ENCODE assay signal across 8 cellular contexts in genomic region chr16:78099372-78100161, GRCh38. TPM values are rescaled to one million over a fixed set of nuclear protein-coding genes. Genes with fewer than 3 reads are reported as not detected.
DNase-seq lines count a peak whose midpoint lies in the region; ATAC-seq, FAIRE-seq and TF ChIP-seq lines count a peak whose summit lies in the region.

WWOX (plus strand) TSS chr16:78099654.

- H3K36me3 ChIP-seq in Caco-2 (ENCODE audit: control insufficient read depth, insufficient read depth, low read length) (no peaks in the 10 kb centered on the region; the same call in 1 of the 2 replicates), H1 (ENCODE audit: control insufficient read depth in 2 of 4, insufficient read depth in 4 of 4, low read length in 3 of 4) (0 out of 8 replicates have a peak, but pooled peaks cover 0 to 4% (median 0%) of the 10 kb centered on the region in 4 experiments), mesendoderm (ENCODE audit: control insufficient read depth, insufficient read depth, low read length) (no peaks in the 10 kb centered on the region)

- H3K4me3 Mint-ChIP-seq in Caco-2 (ENCODE audit: unreplicated experiment), result peak within 1 kb of the TSS; percentile 90

- H3K4ac ChIP-seq in H1 (replicated peaks; ENCODE audit: insufficient read length, low read depth, low read length), result peak within 1 kb of the TSS; percentile 93
- no peak within 1 kb of the TSS for H3K4ac ChIP-seq in mesendoderm (ENCODE audit: low read depth, low read length)

- peak; percentile 97 for TF ChIP-seq CTCF in Caco-2 (IDR thresholded peaks at IDR 0.05; ENCODE audit: insufficient read depth in 1 of 2, low read depth in 1 of 2, low read length in 1 of 2, severe bottlenecking in 1 of 2, unreplicated experiment in 1 of 2)
- TF ChIP-seq CTCF in H1 (IDR thresholded peaks at IDR 0.05; ENCODE audit: control extremely low read depth in 1 of 3, insufficient read depth in 1 of 3, low read depth in 1 of 3, low read length in 3 of 3), result peak; percentile 75 to 91 (median 85)

- TF ChIP-seq RAD21 in H1 (IDR thresholded peaks at IDR 0.05 in 1 of 2, conservative IDR thresholded peaks at IDR 0.05 in 1 of 2; ENCODE audit: low read depth in 2 of 2, low read length in 2 of 2), result peak; percentile 37 to 61; a peak in 3 of 4 replicates

- peaks cover 5% of the 10 kb centered on the region; the same call in 1 of the 2 replicates for H3K23me2 ChIP-seq in H1 (ENCODE audit: low read depth, low read length)

- peaks cover 21% of the 10 kb centered on the region for H3K36me3 Mint-ChIP-seq in Caco-2 (ENCODE audit: insufficient read depth, unreplicated experiment)

- 1% methylated on average over 79 of the region's 83 CpGs; no CpG with 5 or more reads in 1 of the 2 experiments for WGBS in H1 (ENCODE audit: extremely low coverage in 1 of 2, insufficient coverage in 1 of 2, insufficient read length in 1 of 2, insufficient replicate concordance in 2 of 2, low coverage in 1 of 2, low lambda C conversion rate in 2 of 2, missing lambda C conversion rate in 1 of 2), 2 experiments
- WGBS in mesendoderm (ENCODE audit: extremely low coverage, insufficient coverage, low lambda C conversion rate), result no CpG with 5 or more reads among the region's 83 CpGs

- H3K4me3 ChIP-seq in Caco-2 (ENCODE audit: low read depth, low read length) (peak within 1 kb of the TSS; percentile 97), H1 (ENCODE audit: extremely low read depth in 1 of 4, insufficient read depth in 2 of 4, low read depth in 3 of 4, low read length in 4 of 4) (peak within 1 kb of the TSS; percentile 85 to 99 (median 90)), mesendoderm (ENCODE audit: low read length) (peak within 1 kb of the TSS; percentile 76)

- H4K8ac ChIP-seq in H1 (ENCODE audit: extremely low read depth, insufficient read depth, low read length) (peak within 1 kb of the TSS; percentile 93), mesendoderm (ENCODE audit: low read depth, low read length) (no peak within 1 kb of the TSS)

- no peaks in the 10 kb centered on the region for H3K27me3 ChIP-seq in Caco-2 (replicated peaks; ENCODE audit: control insufficient read depth, insufficient read depth, low read length)
- peaks cover 0 to 11% (median 2%) of the 10 kb centered on the region in 4 experiments; a peak in 3 of 7 replicates for H3K27me3 ChIP-seq in H1 (replicated peaks in 1 of 4; ENCODE audit: control insufficient read depth in 3 of 4, extremely low read depth in 1 of 4, insufficient read depth in 3 of 4, low read length in 3 of 4)
- H3K27me3 ChIP-seq in mesendoderm (ENCODE audit: insufficient read depth, low read length, poor library complexity), result no peaks in the 10 kb centered on the region

- peaks cover 1% of the 10 kb centered on the region for H3K27me3 Mint-ChIP-seq in Caco-2 (ENCODE audit: insufficient read depth, unreplicated experiment)

- H3K18ac ChIP-seq in H1 (ENCODE audit: extremely low read depth, low read length) (peak within 1 kb of the TSS; percentile 93), mesendoderm (ENCODE audit: low read length) (peak within 1 kb of the TSS; percentile 29)

- H3K9ac ChIP-seq in H1 (replicated peaks in 1 of 4; ENCODE audit: extremely low read depth in 1 of 4, low read depth in 3 of 4, low read length in 3 of 4), result peak within 1 kb of the TSS in 3 of 4 experiments; percentile 37 to 75 (median 58); a peak in 6 of 7 replicates
- H3K9ac ChIP-seq in mesendoderm (ENCODE audit: low read length), result peak within 1 kb of the TSS; percentile 87

- POLR2A ChIA-PET in Caco-2 (lab: Charles Lee), result interaction anchor here (0.6 to 1.1 kb wide), 3 partner anchors 49 to 138 kb away, joined by 3 read pairs; no protein-coding TSS in a partner anchor
- POLR2A ChIA-PET in H1 (lab: Charles Lee; ENCODE audit: partially characterized antibody), result interaction anchor here (1.2 kb wide), 1 partner anchor 136 kb away, joined by 4 read pairs; no protein-coding TSS in a partner anchor

- BruUV-seq in Caco-2 (replicated peaks; lab: Mats Ljungman, UMichigan), result no TSS peak

- no peak within 1 kb of the TSS for H2BK120ac ChIP-seq in H1 (replicated peaks; ENCODE audit: low read depth, low read length)
- no peak within 1 kb of the TSS for H2BK120ac ChIP-seq in mesendoderm (ENCODE audit: low read depth, low read length)

- H3K14ac ChIP-seq in H1 (ENCODE audit: insufficient read length), result no peak within 1 kb of the TSS

- 0 out of 2 replicates have a peak within 1 kb of the TSS, but pooled peaks have one; percentile 75 for H2AK5ac ChIP-seq in H1 (ENCODE audit: low read depth, low read length)
- no peak within 1 kb of the TSS for H2AK5ac ChIP-seq in mesendoderm (ENCODE audit: low read length)

- intact Hi-C loops in Caco-2 (cut with micrococcal nuclease; ENCODE audit: unreplicated experiment), result loop anchor here (1.0 to 2.0 kb wide), 3 partner anchors 39 to 377 kb away; partner anchors contain the start of gene NUDT7

- FAIRE-seq in H1 (lab: Jason Lieb, UNC), result peak; percentile 45

- peak within 1 kb of the TSS; percentile 87 for H2AFZ ChIP-seq in H1 (ENCODE audit: low read length)

- H2BK15ac ChIP-seq in H1 (ENCODE audit: low read length) (0 out of 2 replicates have a peak within 1 kb of the TSS, but pooled peaks have one; percentile 61), mesendoderm (replicated peaks; ENCODE audit: low read depth) (no peak within 1 kb of the TSS)

- H3K4me1 Mint-ChIP-seq in Caco-2 (ENCODE audit: low read depth, unreplicated experiment), result peaks cover 14% of the 10 kb centered on the region

- peak within 1 kb of the TSS; percentile 70 for H4K5ac ChIP-seq in H1 (ENCODE audit: insufficient read length, low read depth, low read length)
- no peak within 1 kb of the TSS for H4K5ac ChIP-seq in mesendoderm (ENCODE audit: low read length)

- H3K4me1 ChIP-seq in Caco-2, result no peaks in the 10 kb centered on the region
- H3K4me1 ChIP-seq in H1 (replicated peaks in 1 of 4; ENCODE audit: control insufficient read depth in 3 of 4, insufficient read depth in 4 of 4, low read length in 3 of 4), result peaks cover 0 to 3% (median 0%) of the 10 kb centered on the region in 4 experiments; a peak in 2 of 7 replicates
- H3K4me1 ChIP-seq in mesendoderm (ENCODE audit: control insufficient read depth, low read depth, low read length), result no peaks in the 10 kb centered on the region

- DNase-seq in Caco-2 (peak; percentile 98), HT1080 (ENCODE audit: low read depth) (peak; percentile 97), NOMO-1 treated with dmso at 0.1 percent for 144 hours (lab: John Stamatoyannopoulos, UW; ENCODE audit: unreplicated experiment) (peak; percentile 99), H1 (ENCODE audit: low read depth in 1 of 2, low spot score in 2 of 2) (peak; percentile 92 to 93), mesendoderm (peak; percentile 99)
- peak; percentile 76 to 88 (median 78) for DNase-seq in activated CD8-positive, alpha-beta memory T cell treated with anti-CD3 and anti-CD28 coated beads for 48 hours (ENCODE audit: low read depth in 2 of 3, low spot score in 2 of 3)
- peak; percentile 86 for DNase-seq in stimulated activated CD8-positive, alpha-beta memory T cell treated with anti-CD3 and anti-CD28 coated beads, Interleukin-15, amount 100 ng/mL, for 1 hour (ENCODE audit: low read depth)

- 0 out of 3 replicates have a peak, but pooled peaks of 1 of the 2 experiments have one; percentile 50 for TF ChIP-seq EP300 in H1 (IDR thresholded peaks at IDR 0.05; ENCODE audit: borderline replicate concordance in 1 of 2, low read depth in 2 of 2, low read length in 2 of 2)

- H2BK12ac ChIP-seq in H1 (ENCODE audit: low read depth, low read length), result no peak within 1 kb of the TSS; the same call in 1 of the 2 replicates

- H3K27ac ChIP-seq in H1 (ENCODE audit: low read depth, low read length) (peak within 1 kb of the TSS; percentile 6; the same call in 1 of the 2 replicates), mesendoderm (ENCODE audit: low read depth, low read length) (no peak within 1 kb of the TSS)

- H3K9me3 Mint-ChIP-seq in Caco-2 (ENCODE audit: unreplicated experiment), result peaks cover 13% of the 10 kb centered on the region

- H3K79me2 ChIP-seq in H1 (ENCODE audit: control insufficient read depth in 1 of 2, insufficient read depth in 2 of 2, low read length in 2 of 2), result no peaks in the 10 kb centered on the region; a peak in 1 of 4 replicates
- no peaks in the 10 kb centered on the region for H3K79me2 ChIP-seq in mesendoderm (ENCODE audit: control insufficient read depth, insufficient read depth, low read length)

- CTCF ChIA-PET in Caco-2 (lab: Charles Lee) (interaction anchor here (0.8 to 1.9 kb wide), 6 partner anchors 12 to 909 kb away, joined by 3 to 6 read pairs (median 4); no protein-coding TSS in a partner anchor), H1 (lab: Charles Lee; ENCODE audit: partially characterized antibody) (interaction anchor here (0.6 to 2.9 kb wide), 37 partner anchors 8 to 669 kb away, joined by 3 to 24 read pairs (median 4); no protein-coding TSS in a partner anchor)

- peak within 1 kb of the TSS; percentile 98 for H4K91ac ChIP-seq in H1 (replicated peaks; ENCODE audit: insufficient read length, low read length)

- H3K4me2 ChIP-seq in H1 (ENCODE audit: insufficient read depth in 1 of 2, low read depth in 2 of 2, low read length in 2 of 2), result peak within 1 kb of the TSS; percentile 48 to 72
- H3K4me2 ChIP-seq in mesendoderm (ENCODE audit: low read length), result peak within 1 kb of the TSS; percentile 82

- peak within 1 kb of the TSS; percentile 91 for H3K27ac Mint-ChIP-seq in Caco-2 (ENCODE audit: unreplicated experiment)

- peaks cover 0 to 4% of the 10 kb centered on the region in 2 experiments for H4K20me1 ChIP-seq in H1 (replicated peaks in 1 of 2; ENCODE audit: control insufficient read depth in 1 of 2, insufficient read depth in 2 of 2, low read length in 2 of 2)

- H3K9me3 ChIP-seq in Caco-2 (peaks cover 3% of the 10 kb centered on the region), H1 (ENCODE audit: insufficient read depth in 2 of 2, low read depth in 1 of 2, low read length in 1 of 2) (no peaks in the 10 kb centered on the region)

- H3K56ac ChIP-seq in H1 (replicated peaks; ENCODE audit: insufficient read length, low read depth, low read length) (peak within 1 kb of the TSS; percentile 77), mesendoderm (ENCODE audit: low read length) (peak within 1 kb of the TSS; percentile 98)

- H2BK20ac ChIP-seq in H1 (ENCODE audit: low read length), result no peak within 1 kb of the TSS

- H3K79me1 ChIP-seq in H1 (ENCODE audit: low read depth, low read length) (peaks cover 8% of the 10 kb centered on the region), mesendoderm (ENCODE audit: low read length) (peaks cover 2% of the 10 kb centered on the region)

- H3K23ac ChIP-seq in H1 (ENCODE audit: insufficient read length) (no peak within 1 kb of the TSS), mesendoderm (ENCODE audit: low read length) (no peak within 1 kb of the TSS)

- peak in 1 of 2 experiments; percentile 19; a peak in 1 of 3 replicates for TF ChIP-seq POLR2A in H1 (IDR thresholded peaks at IDR 0.05; ENCODE audit: control extremely low read depth in 1 of 2, low read depth in 2 of 2, low read length in 2 of 2)

- no peak within 1 kb of the TSS; the same call in 1 of the 2 replicates for H2BK5ac ChIP-seq in H1 (ENCODE audit: low read depth, low read length)
- peak within 1 kb of the TSS; percentile 55 for H2BK5ac ChIP-seq in mesendoderm (ENCODE audit: low read length)

- ATAC-seq in GM21360 (IDR thresholded peaks at IDR 0.05; ENCODE audit: unreplicated experiment), result peak; percentile 94

RNA-seq across cellular contexts. Expression of gene WWOX, which starts in this region (rescaled TPM):
- 45.0 and 47.8 TPM in 2 replicates for total RNA-seq in Caco-2 (2022)
- 10.8 and 18.0 TPM in 2 replicates for total RNA-seq in HT1080 (2014; rRNA removed; shearing (Covaris generic))
- polyA plus RNA-seq in HT1080 (2015; cell fraction: cytosol; rRNA removed), result 7.5 and 7.7 TPM in 2 replicates
- polyA plus RNA-seq in HT1080 (2015; cell fraction: nucleus; rRNA removed), result 4.3 and 6.2 TPM in 2 replicates
- 16.7 and 17.2 TPM in 2 replicates for total RNA-seq in H1 (2021; fragmentation: NEBNext Ultra II Directional; extraction: Animal tissue kit (Norgen Biotek cat#: 25700))
- 5.4 and 5.6 TPM in 2 replicates for polyA plus RNA-seq in H1 (2011; rRNA removed)
- polyA plus RNA-seq in H1 (2011; cell fraction: cytosol; rRNA removed), result 12.7 TPM
- 10.4 TPM for polyA plus RNA-seq in H1 (2011; cell fraction: nucleus; rRNA removed)
- 10.3 to 13.1 TPM (median 11.7 TPM) in 4 replicates for polyA plus RNA-seq in H1 (2012, experiment 1 of 2)
- 10.8 TPM for polyA plus RNA-seq in H1 (2012, experiment 2 of 2)
- 8.5 TPM for polyA plus RNA-seq in H1 (2013, experiment 1 of 2)
- 8.2 TPM for polyA plus RNA-seq in H1 (2013, experiment 2 of 2)
- polyA minus RNA-seq in H1 (2011; rRNA and poly(A)+ RNA removed), result 26.1 and 31.8 TPM in 2 replicates
- 17.4 TPM for polyA minus RNA-seq in H1 (2011; cell fraction: cytosol; rRNA and poly(A)+ RNA removed)
- 68.1 TPM for polyA minus RNA-seq in H1 (2011; cell fraction: nucleus; rRNA and poly(A)+ RNA removed)
- polyA plus RNA-seq in mesendoderm (2013, experiment 1 of 2), result 10.8 TPM
- 10.3 TPM for polyA plus RNA-seq in mesendoderm (2013, experiment 2 of 2)
